ENCODE assay signal across 9 cellular contexts in the genomic region with DNA sequence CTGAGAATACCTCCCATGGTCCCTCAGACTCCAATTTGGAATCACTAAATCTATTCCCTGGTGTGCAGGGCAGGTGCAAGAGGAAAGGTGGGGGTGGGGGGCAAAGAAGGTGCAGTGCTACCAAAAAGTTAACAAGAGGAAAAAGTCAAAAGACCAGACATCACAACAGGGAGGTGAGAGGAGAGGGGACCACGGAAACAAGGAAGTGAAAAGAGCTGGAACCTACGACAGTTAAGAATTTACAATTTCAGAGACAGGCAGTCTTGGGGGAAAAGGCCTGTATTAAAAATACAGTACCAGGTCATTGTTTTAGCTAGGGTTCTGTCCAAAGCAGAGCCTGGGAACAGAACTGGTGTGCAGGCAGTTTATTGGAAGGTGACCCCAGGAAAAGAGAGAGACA.
DNase-seq lines count a peak whose midpoint lies in the region; ATAC-seq and FAIRE-seq lines count a peak whose summit lies in the region.
"Had no signal": no experiment of that assay in that cellular context is flagged by ENCODE, and none has a peak within 500 bp of the region (broad histone marks: within the 10 kb centered on the region; RNA-seq: fewer than 3 reads in every experiment).

No MANE protein-coding gene starts in this region.

- H3K36me3 Mint-ChIP-seq in memory B cell, result peaks cover 14% of the 10 kb centered on the region

- H3K27ac ChIP-seq in caudate nucleus (ENCODE audit: low read depth, low read length), result no peak overlapping the region

- ATAC-seq in GM21423 (IDR thresholded peaks at IDR 0.05; ENCODE audit: unreplicated experiment) (peak; percentile 65), HG03378 (IDR thresholded peaks at IDR 0.05; ENCODE audit: unreplicated experiment) (peak; percentile 72), memory B cell (ENCODE audit: low read depth) (peak; percentile 45), GM19324 (IDR thresholded peaks at IDR 0.05; ENCODE audit: low FRiP score, unreplicated experiment) (no peak)

- peak overlapping the region; percentile 90 for H3K27ac Mint-ChIP-seq in memory B cell

- H3K4me3 ChIP-seq in HAP-1, result no peak overlapping the region

- peaks cover 10% of the 10 kb centered on the region for H3K4me1 ChIP-seq in HAP-1

- DNase-seq in GM18507 (ENCODE audit: extremely low spot score, insufficient read length, low read depth) (no peak), memory B cell (ENCODE audit: low spot score in 2 of 2) (no peak), hypothalamus (lab: John Stamatoyannopoulos, UW) (no peak), caudate nucleus (lab: John Stamatoyannopoulos, UW) (no peak), HAP-1 (ENCODE audit: low spot score in 2 of 2) (no peak)
- DNase-seq: activated gamma-delta T cell treated with Interleukin-2 at 50 U/mL for 16 hours had no signal

- H3K4me3 Mint-ChIP-seq in memory B cell, result peak overlapping the region; percentile 77

- no peaks in the 10 kb centered on the region for H3K27me3 ChIP-seq in HAP-1 (ENCODE audit: low read depth)

- no peaks in the 10 kb centered on the region for H3K27me3 Mint-ChIP-seq in memory B cell

- peaks cover 4% of the 10 kb centered on the region; the same call in 1 of the 2 replicates for H3K36me3 ChIP-seq in HAP-1 (replicated peaks)

- peaks cover 51% of the 10 kb centered on the region for H3K4me1 Mint-ChIP-seq in memory B cell

- H3K9me3 ChIP-seq in HAP-1, result no peaks in the 10 kb centered on the region

- no peaks in the 10 kb centered on the region for H3K9me3 Mint-ChIP-seq in memory B cell

- in situ Hi-C loops in HAP-1 (cut with MboI; ENCODE audit: low sequenced_read_pairs), result no loop called here

- FAIRE-seq in GM18507 (lab: Jason Lieb, UNC), result peak; percentile 77
